ENCODE assay signal across 13 cellular contexts in genomic region chr15:68639926-68640600, GRCh38.
A peak's percentile ranks its signal among the peaks of the same experiment; 100 is the strongest.
DNase-seq lines count a peak whose midpoint lies in the region; ATAC-seq and TF ChIP-seq lines count a peak whose summit lies in the region.
"Had no signal": no experiment of that assay in that cellular context is flagged by ENCODE, and none has a peak within 500 bp of the region (broad histone marks: within the 10 kb centered on the region; RNA-seq: fewer than 3 reads in every experiment).

No MANE protein-coding gene starts in this region.

- peaks cover 48% of the 10 kb centered on the region for H3K4me1 Mint-ChIP-seq in endothelial cell (ENCODE audit: unreplicated experiment)
- no peaks in the 10 kb centered on the region for H3K4me1 Mint-ChIP-seq in CD4-positive, alpha-beta T cell (ENCODE audit: low read depth)
- H3K4me1 Mint-ChIP-seq: activated CD8-positive, alpha-beta memory T cell treated with anti-CD3 and anti-CD28 coated beads, Interleukin-2, amount 10 ng/mL, durations not matched to agents 7 days and 5 days had no signal

- H3K27me3 Mint-ChIP-seq in endothelial cell (ENCODE audit: unreplicated experiment) = no peaks in the 10 kb centered on the region
- H3K27me3 Mint-ChIP-seq in CD4-positive, alpha-beta T cell = no peaks in the 10 kb centered on the region
- H3K27me3 Mint-ChIP-seq: activated B cell treated with CpG ODN at 0.5 μM for 24 hours; activated CD8-positive, alpha-beta memory T cell treated with anti-CD3 and anti-CD28 coated beads, Interleukin-2, amount 10 ng/mL, durations not matched to agents 7 days and 5 days had no signal

- no peaks in the 10 kb centered on the region for H3K36me3 ChIP-seq in ovary

- no peaks in the 10 kb centered on the region for H3K9me3 Mint-ChIP-seq in endothelial cell (ENCODE audit: unreplicated experiment)
- H3K9me3 Mint-ChIP-seq in CD4-positive, alpha-beta T cell = no peaks in the 10 kb centered on the region
- H3K9me3 Mint-ChIP-seq: activated B cell treated with CpG ODN at 0.5 μM for 24 hours had no signal

- H3K4me1 ChIP-seq in ovary (ENCODE audit: insufficient read depth) = peaks cover 54% of the 10 kb centered on the region
- H3K4me1 ChIP-seq: parathyroid adenoma had no signal

- H3K9me3 ChIP-seq in ovary = no peaks in the 10 kb centered on the region
- H3K9me3 ChIP-seq in CD4-positive, alpha-beta T cell (ENCODE audit: control insufficient read depth, low read length) = no peaks in the 10 kb centered on the region

- no peaks in the 10 kb centered on the region for H3K27me3 ChIP-seq in ovary
- no peaks in the 10 kb centered on the region for H3K27me3 ChIP-seq in CD4-positive, alpha-beta T cell (ENCODE audit: control insufficient read depth, insufficient read depth, low read length)

- H3K27ac ChIP-seq in ovary = peak overlapping the region; percentile 39 to 86
- H3K27ac ChIP-seq in CD4-positive, alpha-beta T cell (ENCODE audit: low read depth, low read length) = no peak overlapping the region
- H3K27ac ChIP-seq: parathyroid adenoma had no signal

- intact Hi-C loops in ovary (cut with DNase I) = loop anchor here in 1 of 4 donors (10.0 kb wide), 1 partner anchor 55 kb away; no protein-coding TSS in a partner anchor
- intact Hi-C loops in CD4-positive, alpha-beta T cell (cut with DNase I, micrococcal nuclease) = no loop called here

- in situ Hi-C loops in G401 (cut with HindIII; ENCODE audit: low sequenced_read_pairs) = no loop called here

- CTCF ChIA-PET in CD4-positive, alpha-beta T cell (lab: Charles Lee) = no interaction called here

- TF ChIP-seq POLR2A in ovary (IDR thresholded peaks at IDR 0.05) = no peak

- no peak for TF ChIP-seq CTCF in endothelial cell (IDR thresholded peaks at IDR 0.05; ENCODE audit: unreplicated experiment)
- no peak for TF ChIP-seq CTCF in ovary (IDR thresholded peaks at IDR 0.05)
- TF ChIP-seq CTCF in CD4-positive, alpha-beta T cell (IDR thresholded peaks at IDR 0.05) = no peak

- ATAC-seq in HG03571 (IDR thresholded peaks at IDR 0.05; ENCODE audit: unreplicated experiment) = no peak
- ATAC-seq in CD4-positive, alpha-beta T cell (ENCODE audit: poor library complexity) = no peak
- ATAC-seq: activated CD8-positive, alpha-beta memory T cell treated with anti-CD3 and anti-CD28 coated beads, Interleukin-2, amount 10 ng/mL, durations not matched to agents 7 days and 5 days had no signal

- POLR2A ChIA-PET in CD4-positive, alpha-beta T cell (lab: Charles Lee) = no interaction called here

- H3K36me3 Mint-ChIP-seq in endothelial cell (ENCODE audit: low read depth, unreplicated experiment) = peaks cover 15% of the 10 kb centered on the region
- no peaks in the 10 kb centered on the region for H3K36me3 Mint-ChIP-seq in CD4-positive, alpha-beta T cell (ENCODE audit: low read depth)
- H3K36me3 Mint-ChIP-seq: activated CD8-positive, alpha-beta memory T cell treated with anti-CD3 and anti-CD28 coated beads, Interleukin-2, amount 10 ng/mL, durations not matched to agents 7 days and 5 days had no signal

- peak overlapping the region; percentile 1 for H3K27ac Mint-ChIP-seq in endothelial cell (ENCODE audit: unreplicated experiment)
- H3K27ac Mint-ChIP-seq in CD4-positive, alpha-beta T cell = no peak overlapping the region
- H3K27ac Mint-ChIP-seq: activated B cell treated with CpG ODN at 0.5 μM for 24 hours; activated CD8-positive, alpha-beta memory T cell treated with anti-CD3 and anti-CD28 coated beads, Interleukin-2, amount 10 ng/mL, durations not matched to agents 7 days and 5 days had no signal

- peak; percentile 67 for DNase-seq in G401 (ENCODE audit: low spot score)
- DNase-seq in RPMI8226 = peak; percentile 28
- DNase-seq in endothelial cell (ENCODE audit: low spot score) = no peak
- DNase-seq in ovary = peak in 3 of 5 donors; percentile 49 to 65 (median 49)
- no peak for DNase-seq in NCI-H748 treated with DMSO at 0.1 percent for 48 hours (lab: John Stamatoyannopoulos, UW)
- no peak for DNase-seq in CD4-positive, alpha-beta T cell
- DNase-seq in activated T-cell treated with anti-CD3 and anti-CD28 coated beads, Interleukin-2, amount 50 U/mL, for 48 hours = no peak
- DNase-seq: activated B cell treated with CpG ODN at 0.5 μM for 24 hours; activated CD8-positive, alpha-beta memory T cell treated with anti-CD3 and anti-CD28 coated beads, Interleukin-2, amount 10 ng/mL, durations not matched to agents 7 days and 5 days; activated naive CD4-positive, alpha-beta T cell treated with anti-CD3 and anti-CD28 coated beads, Interleukin-2, amount 50 U/mL, for 16 hours; DMS 273 treated with DMSO at 0.1 percent for 48 hours had no signal

- no peak for TF ChIP-seq EP300 in ovary (IDR thresholded peaks at IDR 0.05)

- no peak overlapping the region for H3K4me3 ChIP-seq in ovary

- WGBS in ovary, 3 donors = 36 to 42% (median 42%) methylated on average over 7 of the region's 7 CpGs

- H3K4me3 Mint-ChIP-seq in endothelial cell (ENCODE audit: unreplicated experiment) = no peak overlapping the region
- no peak overlapping the region for H3K4me3 Mint-ChIP-seq in CD4-positive, alpha-beta T cell
- H3K4me3 Mint-ChIP-seq: activated B cell treated with CpG ODN at 0.5 μM for 24 hours; activated CD8-positive, alpha-beta memory T cell treated with anti-CD3 and anti-CD28 coated beads, Interleukin-2, amount 10 ng/mL, durations not matched to agents 7 days and 5 days had no signal

Comparison
In these comparisons a context has a peak if more than half of its experiments do, and no peak if none do; other contexts are left out.
1. DNase-seq: peak in G401 (single experiment), RPMI8226 (single experiment) and ovary (3 of 5); none in endothelial cell (single experiment), NCI-H748 treated with DMSO at 0.1 percent for 48 hours (single experiment), CD4-positive, alpha-beta T cell (0 of 10) and activated T-cell treated with anti-CD3 and anti-CD28 coated beads, Interleukin-2, amount 50 U/mL, for 48 hours (0 of 2).